16 cellular contexts compared by ENCODE assay signal in the genomic region with DNA sequence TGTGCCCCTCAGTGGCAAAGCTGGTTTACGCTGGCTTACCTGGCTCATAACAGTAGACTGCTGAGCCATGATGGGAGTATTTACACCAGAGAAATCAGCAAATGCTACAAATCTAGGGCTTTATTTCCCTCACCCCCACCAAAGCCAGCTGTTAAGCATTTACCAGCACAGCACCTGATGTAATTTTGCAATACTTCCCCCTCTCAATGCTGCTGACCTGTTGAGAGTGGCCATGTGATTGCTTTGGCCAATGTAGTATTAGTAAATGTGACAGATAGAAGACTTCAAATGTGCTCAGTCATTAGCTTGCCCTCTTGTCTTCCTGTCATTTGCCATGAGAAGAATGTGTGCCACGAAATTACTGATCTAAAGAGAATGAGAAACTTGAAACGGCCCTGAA. TPM values are rescaled to one million over a fixed set of nuclear protein-coding genes. Genes with fewer than 3 reads are reported as not detected.
DNase-seq lines count a peak whose midpoint lies in the region; ATAC-seq and TF ChIP-seq lines count a peak whose summit lies in the region.
"Had no signal": no experiment of that assay in that cellular context is flagged by ENCODE, and none has a peak within 500 bp of the region (broad histone marks: within the 10 kb centered on the region; RNA-seq: fewer than 3 reads in every experiment).

No MANE protein-coding gene starts in this region.

- peaks cover 49% of the 10 kb centered on the region for H3K36me3 Mint-ChIP-seq in activated CD8-positive, alpha-beta memory T cell treated with anti-CD3 and anti-CD28 coated beads, Interleukin-2, amount 10 ng/mL, durations not matched to agents 7 days and 5 days

- H3K9me3 Mint-ChIP-seq in activated CD8-positive, alpha-beta memory T cell treated with anti-CD3 and anti-CD28 coated beads, Interleukin-2, amount 10 ng/mL, durations not matched to agents 7 days and 5 days (ENCODE audit: low read depth), result peaks cover 4% of the 10 kb centered on the region

- no peak for TF ChIP-seq POLR2A in body of pancreas (IDR thresholded peaks at IDR 0.05)

- peaks cover 56% of the 10 kb centered on the region for H3K4me1 Mint-ChIP-seq in activated CD8-positive, alpha-beta memory T cell treated with anti-CD3 and anti-CD28 coated beads, Interleukin-2, amount 10 ng/mL, durations not matched to agents 7 days and 5 days

- intact Hi-C loops in body of pancreas (cut with DNase I) (no loop called here), lower lobe of right lung (cut with DNase I) (no loop called here)

- no peak for ATAC-seq in activated CD8-positive, alpha-beta memory T cell treated with anti-CD3 and anti-CD28 coated beads, Interleukin-2, amount 10 ng/mL, durations not matched to agents 7 days and 5 days
- peak; percentile 43 for ATAC-seq in body of pancreas
- ATAC-seq in lower lobe of right lung, result peak; percentile 74 to 84
- ATAC-seq in GM21529 (IDR thresholded peaks at IDR 0.05; ENCODE audit: unreplicated experiment), result no peak
- ATAC-seq in HG02763 (IDR thresholded peaks at IDR 0.05; ENCODE audit: unreplicated experiment), result no peak
- ATAC-seq: A549; stimulated activated naive CD8-positive, alpha-beta T cell treated with anti-CD3 and anti-CD28 coated beads, Interleukin-15, amount 100 ng/mL, for 72 hours had no signal

- 49 to 50% methylated on average over 3 of the region's 3 CpGs for WGBS in body of pancreas, 2 donors

- H3K27ac Mint-ChIP-seq in activated CD8-positive, alpha-beta memory T cell treated with anti-CD3 and anti-CD28 coated beads, Interleukin-2, amount 10 ng/mL, durations not matched to agents 7 days and 5 days, result peak overlapping the region; percentile 17
- H3K27ac Mint-ChIP-seq: stimulated activated naive CD8-positive, alpha-beta T cell treated with anti-CD3 and anti-CD28 coated beads, Interleukin-15, amount 100 ng/mL, for 72 hours; T-helper 2 cell treated with Interferon-gamma antibody and Interleukin-4, amounts not matched to agents 5 μg/mL and 100 μg/mL, for 36 hours had no signal

- no peak overlapping the region for H3K9ac ChIP-seq in stomach smooth muscle (ENCODE audit: low read length in 2 of 2)

- no peaks in the 10 kb centered on the region for H3K9me3 ChIP-seq in body of pancreas
- no peaks in the 10 kb centered on the region for H3K9me3 ChIP-seq in lower lobe of right lung
- H3K9me3 ChIP-seq in stomach smooth muscle (ENCODE audit: control insufficient read depth in 2 of 2, low read length in 2 of 2), result no peaks in the 10 kb centered on the region
- H3K9me3 ChIP-seq: A549 had no signal

- no peak for DNase-seq in activated CD8-positive, alpha-beta memory T cell treated with anti-CD3 and anti-CD28 coated beads, Interleukin-2, amount 10 ng/mL, durations not matched to agents 7 days and 5 days
- no peak for DNase-seq in activated CD8-positive, alpha-beta memory T cell treated with anti-CD3 and anti-CD28 coated beads, Interleukin-2, amount 50 U/mL, for 4 hours
- DNase-seq in body of pancreas, result peak in 2 of 4 donors; percentile 31 to 49
- no peak for DNase-seq in lower lobe of right lung
- DNase-seq in activated CD4-positive, CD25-positive, alpha-beta regulatory T cell treated with anti-CD3 and anti-CD28 coated beads, Interleukin-2, amount 50 U/mL, for 72 hours, result no peak
- DNase-seq: activated CD4-positive, alpha-beta T cell treated with anti-CD3 and anti-CD28 coated beads, Interleukin-2, amount 50 U/mL, for 1 hour; brain microvascular endothelial cell; naive B cell; NCI-H1417 treated with DMSO at 0.1 percent for 48 hours; RPMI8226; stimulated activated naive CD8-positive, alpha-beta T cell treated with anti-CD3 and anti-CD28 coated beads, Interleukin-15, amount 100 ng/mL, for 72 hours had no signal

- TF ChIP-seq CTCF in body of pancreas (IDR thresholded peaks at IDR 0.05) (no peak), lower lobe of right lung (IDR thresholded peaks at IDR 0.05) (no peak)

- H3K27ac ChIP-seq in body of pancreas (peak overlapping the region; percentile 79 to 92 (median 85)), lower lobe of right lung (peak overlapping the region; percentile 12), stomach smooth muscle (ENCODE audit: low read length) (peak overlapping the region; percentile 26)
- H3K27ac ChIP-seq: A549, brain microvascular endothelial cell had no signal

- H3K36me3 ChIP-seq in body of pancreas (replicated peaks in 1 of 2; ENCODE audit: insufficient read depth in 1 of 2, low read depth in 2 of 2) (no peaks in the 10 kb centered on the region), lower lobe of right lung (peaks cover 4% of the 10 kb centered on the region), stomach smooth muscle (ENCODE audit: control insufficient read depth in 2 of 2, insufficient read depth in 2 of 2, low read length in 2 of 2) (peaks cover 0 to 6% of the 10 kb centered on the region in 2 donors)
- H3K36me3 ChIP-seq: brain microvascular endothelial cell had no signal

- no peak overlapping the region for H3K4me3 Mint-ChIP-seq in activated CD8-positive, alpha-beta memory T cell treated with anti-CD3 and anti-CD28 coated beads, Interleukin-2, amount 10 ng/mL, durations not matched to agents 7 days and 5 days
- H3K4me3 Mint-ChIP-seq: naive B cell; stimulated activated naive CD8-positive, alpha-beta T cell treated with anti-CD3 and anti-CD28 coated beads, Interleukin-15, amount 100 ng/mL, for 72 hours; T-helper 2 cell treated with Interferon-gamma antibody and Interleukin-4, amounts not matched to agents 5 μg/mL and 100 μg/mL, for 36 hours had no signal

- H3K27me3 Mint-ChIP-seq in activated CD8-positive, alpha-beta memory T cell treated with anti-CD3 and anti-CD28 coated beads, Interleukin-2, amount 10 ng/mL, durations not matched to agents 7 days and 5 days, result no peaks in the 10 kb centered on the region
- H3K27me3 Mint-ChIP-seq: naive B cell; stimulated activated naive CD8-positive, alpha-beta T cell treated with anti-CD3 and anti-CD28 coated beads, Interleukin-15, amount 100 ng/mL, for 72 hours had no signal

- peaks cover 59% of the 10 kb centered on the region for H3K4me1 ChIP-seq in body of pancreas
- peaks cover 35% of the 10 kb centered on the region for H3K4me1 ChIP-seq in lower lobe of right lung
- H3K4me1 ChIP-seq in stomach smooth muscle (ENCODE audit: control insufficient read depth, insufficient read depth, low read length), result peaks cover 12% of the 10 kb centered on the region

- CTCF ChIA-PET in activated CD8-positive, alpha-beta memory T cell treated with anti-CD3 and anti-CD28 coated beads, Interleukin-2, amount 10 ng/mL, durations not matched to agents 7 days and 5 days (lab: Charles Lee), result no interaction called here

- H3K4me3 ChIP-seq in body of pancreas (no peak overlapping the region), lower lobe of right lung (no peak overlapping the region), stomach smooth muscle (ENCODE audit: low read length in 2 of 2) (no peak overlapping the region)
- H3K4me3 ChIP-seq: A549 had no signal

- H3K27me3 ChIP-seq in body of pancreas (no peaks in the 10 kb centered on the region), lower lobe of right lung (ENCODE audit: low read depth) (no peaks in the 10 kb centered on the region), stomach smooth muscle (ENCODE audit: control insufficient read depth in 1 of 2, insufficient read depth in 2 of 2, low read length in 2 of 2) (no peaks in the 10 kb centered on the region)
- H3K27me3 ChIP-seq: brain microvascular endothelial cell had no signal

RNA-seq across cellular contexts. Expression of gene HERPUD2, which starts 46.6 kb away (rescaled TPM):
- total RNA-seq in activated CD8-positive, alpha-beta memory T cell treated with anti-CD3 and anti-CD28 coated beads, Interleukin-2, amount 10 ng/mL, durations not matched to agents 7 days and 5 days, result 10 to 100 TPM; 47.0 to 49.4 TPM
- total RNA-seq in body of pancreas (10 to 100 TPM; 19.4 to 21.5 TPM), lower lobe of right lung (40.0 TPM)

Comparison
In these comparisons a context has a peak if more than half of its experiments do, and no peak if none do; other contexts are left out.
1. ATAC-seq: peak in body of pancreas (single experiment) and lower lobe of right lung (2 of 2); none in activated CD8-positive, alpha-beta memory T cell treated with anti-CD3 and anti-CD28 coated beads, Interleukin-2, amount 10 ng/mL, durations not matched to agents 7 days and 5 days (single experiment), GM21529 (single experiment) and HG02763 (single experiment).
2. H3K27ac ChIP-seq: peak in every context shown above with its lines; median percentile 85 in body of pancreas; 26 in stomach smooth muscle; 12 in lower lobe of right lung.